Comparison of ENCODE assay signal across 29 cellular contexts in genomic region chr20:61361501-61361900, GRCh38.
"Had no signal": no experiment of that assay in that cellular context is flagged by ENCODE, and none has a peak within 500 bp of the region (broad histone marks: within the 10 kb centered on the region; RNA-seq: fewer than 3 reads in every experiment).

No MANE protein-coding gene starts in this region.

- H3K27me3 ChIP-seq: ovary, right lobe of liver, spleen, testis, transverse colon, upper lobe of right lung, uterus had no signal

- H3K9ac ChIP-seq: parathyroid adenoma had no signal

- H3K4me3 ChIP-seq: ovary, psoas muscle, right lobe of liver, skin epidermis, smooth muscle cell, spleen, suprapubic skin, testis, tibial artery, transverse colon, upper lobe of right lung, uterus had no signal

- H3K36me3 ChIP-seq: ovary, right lobe of liver, spleen, suprapubic skin, tibial artery, transverse colon, upper lobe of right lung, uterus had no signal

- H3K27ac ChIP-seq: ovary, parathyroid adenoma, psoas muscle, right lobe of liver, skin epidermis, spleen, suprapubic skin, testis, tibial artery, transverse colon, upper lobe of right lung, uterus had no signal

- H2AFZ ChIP-seq: parathyroid adenoma had no signal

- H3K9me3 ChIP-seq: ovary, psoas muscle, right lobe of liver, suprapubic skin, testis, tibial artery, transverse colon, upper lobe of right lung, uterus had no signal

- H3K4me1 ChIP-seq: parathyroid adenoma, psoas muscle, right lobe of liver, spleen, suprapubic skin, testis, tibial artery, transverse colon, upper lobe of right lung, uterus had no signal

- H3K4me2 ChIP-seq: smooth muscle cell had no signal

- DNase-seq: naive thymus-derived CD8-positive, alpha-beta T cell; nephron progenitor cell; occipital lobe; ovary; posterior cingulate gyrus; psoas muscle; right cardiac atrium; right lobe of liver; spleen; stimulated activated CD4-positive, alpha-beta T cell treated with anti-CD3 and anti-CD28 coated beads, Interleukin-12 subunit alpha, Interleukin-12 subunit beta, amount 100 ng/mL, for 4 hours; stimulated activated CD4-positive, alpha-beta T cell treated with anti-CD3 and anti-CD28 coated beads, Interleukin-1b, Interleukin-23, amount 100 ng/mL, for 48 hours; stimulated activated CD4-positive, alpha-beta T cell treated with anti-CD3 and anti-CD28 coated beads, Interleukin-4, amount 100 ng/mL, for 1 hour; stimulated activated CD4-positive, alpha-beta T cell treated with anti-CD3 and anti-CD28 coated beads, Interleukin-4, amount 100 ng/mL, for 4 hours; stimulated activated CD8-positive, alpha-beta memory T cell treated with anti-CD3 and anti-CD28 coated beads, Interleukin-4, amount 100 ng/mL, for 48 hours; stimulated activated naive CD4-positive, alpha-beta T cell; stimulated activated naive CD8-positive, alpha-beta T cell treated with anti-CD3 and anti-CD28 coated beads, Interleukin-15, amount 100 ng/mL, for 72 hours; stimulated activated naive CD8-positive, alpha-beta T cell treated with anti-CD3 and anti-CD28 coated beads, Interleukin-15, Interleukin-2, amounts not matched to agents 100 U/mL and 50 U/mL, for 24 hours; substantia nigra; testis; tibial artery; transverse colon; upper lobe of right lung; uterus had no signal

- ATAC-seq: naive thymus-derived CD8-positive, alpha-beta T cell; natural killer cell treated with Interleukin-12 subunit alpha and Interleukin-12 subunit beta and Interleukin-15 and Interleukin-18, amount 100 ng/mL, for 72 hours; psoas muscle; right cardiac atrium; right lobe of liver; stimulated activated memory B cell treated with anti-CD40 and anti-IgM and Interleukin-4, amounts not matched to agents 10 μg/mL and 1 μg/mL and 100 μg/mL, for 72 hours; stimulated activated naive CD8-positive, alpha-beta T cell treated with anti-CD3 and anti-CD28 coated beads, Interleukin-15, amount 100 ng/mL, for 72 hours; stimulated activated naive CD8-positive, alpha-beta T cell treated with anti-CD3 and anti-CD28 coated beads, Interleukin-15, Interleukin-2, amounts not matched to agents 100 U/mL and 50 U/mL, for 24 hours; upper lobe of right lung had no signal
